1 cellular context compared by ENCODE assay signal in genomic region chr12:123732251-123732650, GRCh38.
TF ChIP-seq lines count a peak whose summit lies in the region.

No MANE protein-coding gene starts in this region.

TF ChIP-seq in endothelial cell of umbilical vein, 7 proteins besides CTCF, POLR2A, EP300 and RAD21:
- TF ChIP-seq MAX (IDR thresholded peaks at IDR 0.05; ENCODE audit: insufficient read depth, insufficient read length) (no peak), JUN (IDR thresholded peaks at IDR 0.05; ENCODE audit: borderline replicate concordance, insufficient read depth, insufficient read length, low read depth) (no peak), GATA2 (IDR thresholded peaks at IDR 0.05; ENCODE audit: insufficient read depth, insufficient read length, low read depth, low read length) (no peak), EZH2 (IDR thresholded peaks at IDR 0.05; ENCODE audit: borderline replicate concordance, low read depth, low read length, severe bottlenecking) (no peak), POLR2AphosphoS5 (IDR thresholded peaks at IDR 0.05; ENCODE audit: insufficient read depth, low read depth, low read length) (no peak), MYC (IDR thresholded peaks at IDR 0.05; ENCODE audit: low read depth, low read length) (no peak), FOS (IDR thresholded peaks at IDR 0.05; ENCODE audit: borderline replicate concordance, insufficient read depth, low read length) (no peak)
